8 cellular contexts compared by ENCODE assay signal in genomic region chr7:100673302-100673941, GRCh38.
DNase-seq lines count a peak whose midpoint lies in the region; ATAC-seq lines count a peak whose summit lies in the region.

Gene GNB2 (plus strand): TSS chr7:100673740. CDS start chr7:100676266, 2,526 bp downstream.

- ATAC-seq in GM19023 (IDR thresholded peaks at IDR 0.05; ENCODE audit: unreplicated experiment) (peak; percentile 64), HG03280 (IDR thresholded peaks at IDR 0.05; ENCODE audit: unreplicated experiment) (peak; percentile 61)

- DNase-seq in AG08395 (ENCODE audit: low spot score): peak; percentile 99
- peak; percentile 95 for DNase-seq in NCI-H345 treated with DMSO at 0.1 percent for 48 hours (lab: John Stamatoyannopoulos, UW; ENCODE audit: unreplicated experiment)
- DNase-seq in activated CD4-positive, CD25-positive, alpha-beta regulatory T cell (lab: John Stamatoyannopoulos, UW): peak; percentile 95 to 99 (median 97)
- peak; percentile 95 for DNase-seq in central memory CD4-positive, alpha-beta T cell
- peak; percentile 98 for DNase-seq in inferior parietal cortex (ENCODE audit: extremely low spot score)
- DNase-seq in stimulated activated CD4-positive, alpha-beta T cell treated with anti-CD3 and anti-CD28 coated beads, Interleukin-12 subunit alpha, Interleukin-12 subunit beta, amount 100 ng/mL, for 24 hours (ENCODE audit: low read depth in 2 of 2): peak; percentile 98 to 99

Comparison
In these comparisons a context has a peak if more than half of its experiments do, and no peak if none do; other contexts are left out.
1. Peak in every context shown above with its lines: DNase-seq and ATAC-seq.